In genomic region chr1:162179121-162179520, GRCh38 we compare ENCODE assay signal across 17 cellular contexts.
"Had no signal": no experiment of that assay in that cellular context is flagged by ENCODE, and none has a peak within 500 bp of the region (broad histone marks: within the 10 kb centered on the region; RNA-seq: fewer than 3 reads in every experiment).

No MANE protein-coding gene starts in this region.

- DNase-seq: activated CD4-positive, alpha-beta memory T cell treated with anti-CD3 and anti-CD28 coated beads, Interleukin-2, amount 10 ng/mL, durations not matched to agents 7 days and 5 days; activated CD4-positive, alpha-beta T cell treated with anti-CD3 and anti-CD28 coated beads for 36 hours; activated CD8-positive, alpha-beta memory T cell treated with anti-CD3 and anti-CD28 coated beads, Interleukin-2, amount 10 ng/mL, durations not matched to agents 7 days and 5 days; activated naive CD4-positive, alpha-beta T cell treated with anti-CD3 and anti-CD28 coated beads for 36 hours; activated T-cell treated with anti-CD3 and anti-CD28 coated beads, Interleukin-2, amount 50 U/mL, for 4 hours; central memory CD4-positive, alpha-beta T cell; cortex of kidney; immature natural killer cell; kidney glomerular epithelial cell; naive B cell; stimulated activated CD8-positive, alpha-beta memory T cell treated with anti-CD3 and anti-CD28 coated beads, Interleukin-4, amount 100 ng/mL, for 48 hours; stimulated activated naive CD4-positive, alpha-beta T cell; T-helper 2 cell; thyroid gland had no signal

- H3K4me1 ChIP-seq: gastroesophageal sphincter, thyroid gland had no signal

- H3K27ac ChIP-seq: esophagus muscularis mucosa, gastroesophageal sphincter, heart left ventricle, thyroid gland had no signal

- H3K9me3 ChIP-seq: esophagus muscularis mucosa, gastroesophageal sphincter, heart left ventricle, thyroid gland had no signal

- H3K4me3 ChIP-seq: esophagus muscularis mucosa, gastroesophageal sphincter, heart left ventricle, thyroid gland had no signal

- H3K27me3 ChIP-seq: esophagus muscularis mucosa, gastroesophageal sphincter, heart left ventricle, thyroid gland had no signal

- ATAC-seq: activated CD4-positive, alpha-beta T cell treated with anti-CD3 and anti-CD28 coated beads for 36 hours; activated CD8-positive, alpha-beta memory T cell treated with anti-CD3 and anti-CD28 coated beads, Interleukin-2, amount 10 ng/mL, durations not matched to agents 7 days and 5 days; activated T-cell treated with anti-CD3 and anti-CD28 coated beads, Interleukin-2, amount 50 U/mL, for 4 hours; gastroesophageal sphincter had no signal

- H3K36me3 ChIP-seq: esophagus muscularis mucosa, gastroesophageal sphincter, heart left ventricle, thyroid gland had no signal
